6 cellular contexts compared by ENCODE assay signal in genomic region chr17:7046127-7046724, GRCh38. TPM values are rescaled to one million over a fixed set of nuclear protein-coding genes. Genes with fewer than 3 reads are reported as not detected.
A peak's percentile ranks its signal among the peaks of the same experiment; 100 is the strongest.
DNase-seq lines count a peak whose midpoint lies in the region; ATAC-seq lines count a peak whose summit lies in the region.

No MANE protein-coding gene starts in this region.

- in situ Hi-C loops in KBM-7 (cut with MboI; ENCODE audit: low pct_unique_long_range_greater_than_20kb, low sequenced_read_pairs), result loop anchor here (25.0 kb wide), 1 partner anchor 291 kb away; the partner anchor contains the start of genes ACAP1 and NEURL4

- DNase-seq in SIG-M5 treated with dmso at 0.1 percent for 504 hours (lab: John Stamatoyannopoulos, UW; ENCODE audit: unreplicated experiment) (peak; percentile 18), SIG-M5 (lab: John Stamatoyannopoulos, UW) (no peak), occipital lobe (lab: John Stamatoyannopoulos, UW) (peak; percentile 38), KBM-7 (no peak)
- DNase-seq in central memory CD4-positive, alpha-beta T cell, result peak; percentile 33

- no peak for ATAC-seq in HG03175 (IDR thresholded peaks at IDR 0.05; ENCODE audit: unreplicated experiment)

RNA-seq across cellular contexts. Expression of gene SLC16A11, which starts 2.3 kb away (rescaled TPM):
- total RNA-seq in occipital lobe, result 0.31 TPM

RNA-seq across cellular contexts. Expression of gene SLC16A13, which starts 10.4 kb away (rescaled TPM):
- 0.47 TPM for total RNA-seq in occipital lobe

RNA-seq across cellular contexts. Expression of gene BCL6B, which starts 23.4 kb away (rescaled TPM):
- total RNA-seq in occipital lobe, result 1.4 TPM

RNA-seq across cellular contexts. Expression of gene RNASEK, which starts 33.8 kb away (rescaled TPM):
- 46.0 TPM for total RNA-seq in occipital lobe

RNA-seq across cellular contexts. Expression of gene CLEC10A, which starts 33.8 kb away (rescaled TPM):
- total RNA-seq in occipital lobe, result not detected

Comparison
In these comparisons a context has a peak if more than half of its experiments do, and no peak if none do; other contexts are left out.
1. DNase-seq: peak in SIG-M5 treated with dmso at 0.1 percent for 504 hours (single experiment), central memory CD4-positive, alpha-beta T cell (single experiment) and occipital lobe (single experiment); none in SIG-M5 (single experiment) and KBM-7 (single experiment).